In genomic region chr4:57132746-57133142, GRCh38 we compare ENCODE assay signal across 17 cellular contexts.
"Had no signal": no experiment of that assay in that cellular context is flagged by ENCODE, and none has a peak within 500 bp of the region (broad histone marks: within the 10 kb centered on the region; RNA-seq: fewer than 3 reads in every experiment).

No MANE protein-coding gene starts in this region.

- H3K4me1 Mint-ChIP-seq: activated naive CD4-positive, alpha-beta T cell treated with anti-CD3 and anti-CD28 coated beads, Interleukin-2, amount 50 U/mL, for 24 hours; central memory CD8-positive, alpha-beta T cell; nephron progenitor cell had no signal

- H3K27me3 ChIP-seq: body of pancreas, ovary had no signal

- H3K9me3 Mint-ChIP-seq: activated naive CD4-positive, alpha-beta T cell treated with anti-CD3 and anti-CD28 coated beads, Interleukin-2, amount 50 U/mL, for 24 hours; immature natural killer cell; stimulated activated naive CD8-positive, alpha-beta T cell treated with anti-CD3 and anti-CD28 coated beads, Interleukin-15, Interleukin-2, amounts not matched to agents 100 ng/mL and 50 ng/mL, for 24 hours had no signal

- DNase-seq: activated CD4-positive, alpha-beta T cell treated with anti-CD3 and anti-CD28 coated beads, Interleukin-2, amount 50 U/mL, for 1 hour; activated T-cell treated with anti-CD3 and anti-CD28 coated beads, Interleukin-2, amount 50 U/mL, for 1 hour; glutamatergic neuron; immature natural killer cell; left colon; nephron progenitor cell; ovary; stimulated activated CD4-positive, alpha-beta T cell treated with anti-CD3 and anti-CD28 coated beads, Interleukin-12 subunit alpha, Interleukin-12 subunit beta, amount 100 ng/mL, for 4 hours; stimulated activated CD4-positive, alpha-beta T cell treated with anti-CD3 and anti-CD28 coated beads, Interleukin-4, amount 100 ng/mL, for 1 hour; stimulated activated CD8-positive, alpha-beta memory T cell treated with anti-CD3 and anti-CD28 coated beads, Interleukin-4, amount 100 ng/mL, for 48 hours had no signal

- H3K4me3 ChIP-seq: body of pancreas, lung, ovary had no signal

- H3K36me3 ChIP-seq: ovary had no signal

- ATAC-seq: left colon had no signal

- H3K9me3 ChIP-seq: ovary had no signal

- H3K27me3 Mint-ChIP-seq: dendritic cell treated with granulocyte-macrophage colony-stimulating factor and Interleukin-4, amounts not matched to agents 40 ng/mL and 50 ng/mL, for 4 days; stimulated activated naive CD8-positive, alpha-beta T cell treated with anti-CD3 and anti-CD28 coated beads, Interleukin-15, Interleukin-2, amounts not matched to agents 100 ng/mL and 50 ng/mL, for 24 hours had no signal

- H3K36me3 Mint-ChIP-seq: activated naive CD4-positive, alpha-beta T cell treated with anti-CD3 and anti-CD28 coated beads, Interleukin-2, amount 50 U/mL, for 24 hours had no signal

- H3K27ac ChIP-seq: ovary had no signal

- H3K27ac Mint-ChIP-seq: activated naive CD4-positive, alpha-beta T cell treated with anti-CD3 and anti-CD28 coated beads, Interleukin-2, amount 50 U/mL, for 24 hours; dendritic cell treated with granulocyte-macrophage colony-stimulating factor and Interleukin-4, amounts not matched to agents 40 ng/mL and 50 ng/mL, for 4 days; nephron progenitor cell; stimulated activated naive CD8-positive, alpha-beta T cell treated with anti-CD3 and anti-CD28 coated beads, Interleukin-15, Interleukin-2, amounts not matched to agents 100 ng/mL and 50 ng/mL, for 24 hours; T-helper 1 cell treated with Interleukin-12 subunit alpha and Interleukin-12 subunit beta and Interleukin-4 antibody, amounts not matched to agents 30 μg/mL and 1 μg/mL, for 36 hours had no signal

- H3K4me3 Mint-ChIP-seq: activated naive CD4-positive, alpha-beta T cell treated with anti-CD3 and anti-CD28 coated beads, Interleukin-2, amount 50 U/mL, for 24 hours; central memory CD8-positive, alpha-beta T cell; dendritic cell treated with granulocyte-macrophage colony-stimulating factor and Interleukin-4, amounts not matched to agents 40 ng/mL and 50 ng/mL, for 4 days; immature natural killer cell; nephron progenitor cell; stimulated activated naive CD8-positive, alpha-beta T cell treated with anti-CD3 and anti-CD28 coated beads, Interleukin-15, Interleukin-2, amounts not matched to agents 100 ng/mL and 50 ng/mL, for 24 hours; T-helper 1 cell treated with Interleukin-12 subunit alpha and Interleukin-12 subunit beta and Interleukin-4 antibody, amounts not matched to agents 30 μg/mL and 1 μg/mL, for 36 hours had no signal
